4 cellular contexts compared by ENCODE assay signal in the genomic region with DNA sequence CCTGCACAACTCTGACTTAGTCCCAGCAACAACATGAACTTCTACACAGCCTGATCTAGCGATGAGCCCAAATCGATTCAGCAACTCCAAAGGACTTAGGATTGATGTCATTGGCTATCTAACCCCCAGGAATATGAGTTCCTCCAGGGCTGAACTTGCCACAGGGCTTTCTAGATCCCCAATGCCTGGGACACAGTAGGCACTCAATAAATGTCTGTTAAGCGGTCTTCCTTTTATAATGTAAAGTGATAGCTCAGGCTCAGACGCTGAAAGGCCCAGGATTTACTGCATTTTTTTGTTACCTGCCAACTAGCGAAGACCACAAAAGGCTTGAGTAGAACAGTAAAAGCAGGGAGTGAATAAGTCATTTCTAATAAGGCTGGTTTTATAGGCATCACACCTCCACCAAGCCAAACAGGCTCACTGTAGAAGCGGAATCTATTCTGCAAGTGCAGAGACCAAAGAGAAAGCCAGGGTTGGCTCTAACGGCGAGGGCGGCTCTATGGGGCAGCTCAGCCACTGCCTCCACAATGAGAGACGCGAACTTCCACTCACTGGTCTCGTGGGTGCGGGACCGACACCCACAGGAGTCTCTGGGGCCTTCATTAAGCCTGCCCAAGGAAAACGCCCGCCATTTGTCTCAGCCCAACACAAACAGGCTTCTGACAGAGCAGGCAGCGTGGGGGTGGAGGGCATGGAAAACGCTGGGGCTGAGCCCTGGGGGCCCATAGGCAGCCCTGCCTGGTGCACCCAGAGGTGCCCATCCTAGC.
TF ChIP-seq lines count a peak whose summit lies in the region.

No MANE protein-coding gene starts in this region.

TF ChIP-seq in A549, 52 proteins besides CTCF, POLR2A, EP300 and RAD21:
- TF ChIP-seq TP53 (CRISPR knock-in tag; IDR thresholded peaks at IDR 0.05), result no peak
- TF ChIP-seq ZC3H11A (IDR thresholded peaks at IDR 0.05), result no peak
- TF ChIP-seq CHD4 (IDR thresholded peaks at IDR 0.05; ENCODE audit: borderline replicate concordance), result no peak
- no peak for TF ChIP-seq RFX5 (IDR thresholded peaks at IDR 0.05)
- no peak for TF ChIP-seq MYC (IDR thresholded peaks at IDR 0.05; ENCODE audit: borderline replicate concordance, low read length)
- no peak for TF ChIP-seq NR3C1 (IDR thresholded peaks at IDR 0.05)
- no peak for TF ChIP-seq FOSB (CRISPR knock-in tag; IDR thresholded peaks at IDR 0.05)
- no peak for TF ChIP-seq KDM1A (IDR thresholded peaks at IDR 0.05; ENCODE audit: low read depth)
- no peak for TF ChIP-seq ZFP36 (IDR thresholded peaks at IDR 0.05; ENCODE audit: borderline replicate concordance, partially characterized antibody)
- no peak for TF ChIP-seq SMC3 (IDR thresholded peaks at IDR 0.05)
- no peak for TF ChIP-seq TFCP2L1 (CRISPR knock-in tag; IDR thresholded peaks at IDR 0.05)
- no peak for TF ChIP-seq RCOR1 (IDR thresholded peaks at IDR 0.05; ENCODE audit: low read depth, low read length)
- no peak for TF ChIP-seq HOXA7 (CRISPR knock-in tag; IDR thresholded peaks at IDR 0.05)
- no peak for TF ChIP-seq EHMT2 (IDR thresholded peaks at IDR 0.05; ENCODE audit: low read depth)
- TF ChIP-seq, protein P1, sequence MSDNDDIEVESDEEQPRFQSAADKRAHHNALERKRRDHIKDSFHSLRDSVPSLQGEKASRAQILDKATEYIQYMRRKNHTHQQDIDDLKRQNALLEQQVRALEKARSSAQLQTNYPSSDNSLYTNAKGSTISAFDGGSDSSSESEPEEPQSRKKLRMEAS (IDR thresholded peaks at IDR 0.05), result no peak
- no peak for TF ChIP-seq BHLHE40 (IDR thresholded peaks at IDR 0.05; ENCODE audit: low read depth, low read length)
- TF ChIP-seq GATA3 (IDR thresholded peaks at IDR 0.05; ENCODE audit: borderline replicate concordance), result no peak
- TF ChIP-seq HEYL (CRISPR knock-in tag; IDR thresholded peaks at IDR 0.05), result no peak
- no peak for TF ChIP-seq RARB (CRISPR knock-in tag; IDR thresholded peaks at IDR 0.05)
- TF ChIP-seq RNF2 (IDR thresholded peaks at IDR 0.05; ENCODE audit: borderline replicate concordance, low read depth), result no peak

TF ChIP-seq in GM23338, 12 proteins besides CTCF, POLR2A, EP300 and RAD21 (continues in another document):
- TF ChIP-seq NANOG (IDR thresholded peaks at IDR 0.05; ENCODE audit: borderline replicate concordance) (no peak), ZNF114 (CRISPR knock-in tag; IDR thresholded peaks at IDR 0.05) (no peak), JUNB (IDR thresholded peaks at IDR 0.05; ENCODE audit: unreplicated experiment) (no peak), EZH2phosphoT487 (IDR thresholded peaks at IDR 0.05; ENCODE audit: unreplicated experiment) (no peak), STAT1 (IDR thresholded peaks at IDR 0.05; ENCODE audit: unreplicated experiment) (no peak)
- TF ChIP-seq, protein P2, sequence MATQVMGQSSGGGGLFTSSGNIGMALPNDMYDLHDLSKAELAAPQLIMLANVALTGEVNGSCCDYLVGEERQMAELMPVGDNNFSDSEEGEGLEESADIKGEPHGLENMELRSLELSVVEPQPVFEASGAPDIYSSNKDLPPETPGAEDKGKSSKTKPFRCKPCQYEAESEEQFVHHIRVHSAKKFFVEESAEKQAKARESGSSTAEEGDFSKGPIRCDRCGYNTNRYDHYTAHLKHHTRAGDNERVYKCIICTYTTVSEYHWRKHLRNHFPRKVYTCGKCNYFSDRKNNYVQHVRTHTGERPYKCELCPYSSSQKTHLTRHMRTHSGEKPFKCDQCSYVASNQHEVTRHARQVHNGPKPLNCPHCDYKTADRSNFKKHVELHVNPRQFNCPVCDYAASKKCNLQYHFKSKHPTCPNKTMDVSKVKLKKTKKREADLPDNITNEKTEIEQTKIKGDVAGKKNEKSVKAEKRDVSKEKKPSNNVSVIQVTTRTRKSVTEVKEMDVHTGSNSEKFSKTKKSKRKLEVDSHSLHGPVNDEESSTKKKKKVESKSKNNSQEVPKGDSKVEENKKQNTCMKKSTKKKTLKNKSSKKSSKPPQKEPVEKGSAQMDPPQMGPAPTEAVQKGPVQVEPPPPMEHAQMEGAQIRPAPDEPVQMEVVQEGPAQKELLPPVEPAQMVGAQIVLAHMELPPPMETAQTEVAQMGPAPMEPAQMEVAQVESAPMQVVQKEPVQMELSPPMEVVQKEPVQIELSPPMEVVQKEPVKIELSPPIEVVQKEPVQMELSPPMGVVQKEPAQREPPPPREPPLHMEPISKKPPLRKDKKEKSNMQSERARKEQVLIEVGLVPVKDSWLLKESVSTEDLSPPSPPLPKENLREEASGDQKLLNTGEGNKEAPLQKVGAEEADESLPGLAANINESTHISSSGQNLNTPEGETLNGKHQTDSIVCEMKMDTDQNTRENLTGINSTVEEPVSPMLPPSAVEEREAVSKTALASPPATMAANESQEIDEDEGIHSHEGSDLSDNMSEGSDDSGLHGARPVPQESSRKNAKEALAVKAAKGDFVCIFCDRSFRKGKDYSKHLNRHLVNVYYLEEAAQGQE (IDR thresholded peaks at IDR 0.05; ENCODE audit: unreplicated experiment), result no peak

TF ChIP-seq in IMR-90, 13 proteins besides CTCF, POLR2A, EP300 and RAD21:
- no peak for TF ChIP-seq MAFK (IDR thresholded peaks at IDR 0.05; ENCODE audit: low read depth, low read length)
- TF ChIP-seq MAZ (IDR thresholded peaks at IDR 0.05; ENCODE audit: borderline replicate concordance, low read depth, low read length), result no peak
- TF ChIP-seq, protein P3, sequence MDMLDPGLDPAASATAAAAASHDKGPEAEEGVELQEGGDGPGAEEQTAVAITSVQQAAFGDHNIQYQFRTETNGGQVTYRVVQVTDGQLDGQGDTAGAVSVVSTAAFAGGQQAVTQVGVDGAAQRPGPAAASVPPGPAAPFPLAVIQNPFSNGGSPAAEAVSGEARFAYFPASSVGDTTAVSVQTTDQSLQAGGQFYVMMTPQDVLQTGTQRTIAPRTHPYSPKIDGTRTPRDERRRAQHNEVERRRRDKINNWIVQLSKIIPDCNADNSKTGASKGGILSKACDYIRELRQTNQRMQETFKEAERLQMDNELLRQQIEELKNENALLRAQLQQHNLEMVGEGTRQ (IDR thresholded peaks at IDR 0.05; ENCODE audit: low read depth, low read length), result no peak
- no peak for TF ChIP-seq NFE2L2 (IDR thresholded peaks at IDR 0.05; ENCODE audit: low read depth, low read length)
- TF ChIP-seq RCOR1 (IDR thresholded peaks at IDR 0.05; ENCODE audit: insufficient replicate concordance, low read length), result no peak
- no peak for TF ChIP-seq FOS (IDR thresholded peaks at IDR 0.05; ENCODE audit: low read depth, low read length)
- TF ChIP-seq SMC3 (IDR thresholded peaks at IDR 0.05; ENCODE audit: low read depth, low read length), result no peak
- TF ChIP-seq MXI1 (IDR thresholded peaks at IDR 0.05; ENCODE audit: borderline replicate concordance, low read depth, low read length), result no peak
- TF ChIP-seq CEBPB (IDR thresholded peaks at IDR 0.05; ENCODE audit: low read depth, low read length), result no peak
- no peak for TF ChIP-seq BHLHE40 (IDR thresholded peaks at IDR 0.05; ENCODE audit: low read depth, low read length)
- TF ChIP-seq CHD1 (IDR thresholded peaks at IDR 0.05; ENCODE audit: low read depth, low read length), result no peak
- TF ChIP-seq, protein P4, sequence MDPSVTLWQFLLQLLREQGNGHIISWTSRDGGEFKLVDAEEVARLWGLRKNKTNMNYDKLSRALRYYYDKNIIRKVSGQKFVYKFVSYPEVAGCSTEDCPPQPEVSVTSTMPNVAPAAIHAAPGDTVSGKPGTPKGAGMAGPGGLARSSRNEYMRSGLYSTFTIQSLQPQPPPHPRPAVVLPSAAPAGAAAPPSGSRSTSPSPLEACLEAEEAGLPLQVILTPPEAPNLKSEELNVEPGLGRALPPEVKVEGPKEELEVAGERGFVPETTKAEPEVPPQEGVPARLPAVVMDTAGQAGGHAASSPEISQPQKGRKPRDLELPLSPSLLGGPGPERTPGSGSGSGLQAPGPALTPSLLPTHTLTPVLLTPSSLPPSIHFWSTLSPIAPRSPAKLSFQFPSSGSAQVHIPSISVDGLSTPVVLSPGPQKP (IDR thresholded peaks at IDR 0.05; ENCODE audit: borderline replicate concordance, low read depth, low read length), result no peak
- no peak for TF ChIP-seq RFX5 (IDR thresholded peaks at IDR 0.05; ENCODE audit: low read depth, low read length)

TF ChIP-seq in H1, 55 proteins besides CTCF, POLR2A, EP300 and RAD21:
- TF ChIP-seq HDAC2 (IDR thresholded peaks at IDR 0.05; ENCODE audit: borderline replicate concordance in 1 of 2, low read depth in 2 of 2, low read length in 2 of 2) (no peak), RXRA (IDR thresholded peaks at IDR 0.05; ENCODE audit: insufficient read depth, low read depth, low read length) (no peak), SIRT6 (IDR thresholded peaks at IDR 0.05; ENCODE audit: low read length) (no peak), CREB1 (IDR thresholded peaks at IDR 0.05) (no peak)
